In the genomic region with DNA sequence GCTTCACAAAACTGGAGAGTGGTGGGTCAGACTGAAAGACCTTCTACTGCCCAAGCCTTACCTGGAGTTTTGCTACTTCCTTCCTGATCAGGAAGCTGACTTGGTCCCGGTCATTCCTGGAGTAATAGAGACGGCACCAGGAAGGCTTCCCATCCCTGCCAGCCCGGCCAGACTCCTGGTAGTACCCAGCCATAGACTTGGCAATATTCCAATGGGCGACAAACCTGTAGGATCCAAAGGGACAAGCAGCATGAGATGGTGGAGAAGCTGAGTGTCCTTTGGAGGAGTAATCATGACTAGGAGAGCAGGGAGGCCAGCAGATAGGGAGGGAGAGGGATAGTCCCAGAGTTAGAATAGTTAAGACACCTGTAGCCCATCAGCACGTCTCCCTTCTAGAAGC, we compare ENCODE assay signal across 30 cellular contexts. TPM values are rescaled to one million over a fixed set of nuclear protein-coding genes. Genes with fewer than 3 reads are reported as not detected.
"Had no signal": no experiment of that assay in that cellular context is flagged by ENCODE, and none has a peak within 500 bp of the region (broad histone marks: within the 10 kb centered on the region; RNA-seq: fewer than 3 reads in every experiment).

No MANE protein-coding gene starts in this region.

- H3K27ac ChIP-seq: adrenal gland, body of pancreas, breast epithelium, KMS-11, SJSA1, VCaP had no signal

- H3K4me1 ChIP-seq: adrenal gland, body of pancreas, breast epithelium, SJSA1 had no signal

- H3K36me3 ChIP-seq: breast epithelium had no signal

- H3K4me3 ChIP-seq: adrenal gland, body of pancreas, breast epithelium, SJSA1 had no signal

- FAIRE-seq: astrocyte had no signal

- H3K4me2 ChIP-seq: KMS-11, SK-N-SH had no signal

- DNase-seq: activated CD4-positive, alpha-beta T cell treated with anti-CD3 and anti-CD28 coated beads for 1 hour; activated CD4-positive, alpha-beta T cell treated with anti-CD3 and anti-CD28 coated beads, Interleukin-2, amount 10 ng/mL, durations not matched to agents 24 days and 14 days; activated CD4-positive, alpha-beta T cell treated with anti-CD3 and anti-CD28 coated beads, Interleukin-2, amount 50 U/mL, for 48 hours; activated CD4-positive, CD25-positive, alpha-beta regulatory T cell; activated CD8-positive, alpha-beta T cell treated with anti-CD3 and anti-CD28 coated beads, Interleukin-2, amount 10 ng/mL, durations not matched to agents 7 days and 5 days; activated gamma-delta T cell treated with Interleukin-2 at 50 U/mL for 16 hours; activated naive CD4-positive, alpha-beta T cell treated with anti-CD3 and anti-CD28 coated beads for 36 hours; activated T-cell treated with anti-CD3 and anti-CD28 coated beads, Interleukin-2, amount 50 U/mL, for 24 hours; adrenal gland; body of pancreas; MM.1S; MV-4-11; NCI-H1092; NCI-H1436 treated with DMSO at 0.1 percent for 48 hours; NCI-H1694 treated with DMSO at 0.1 percent for 48 hours; NCI-H2029; NCI-H345; NCI-H524 treated with DMSO at 0.1 percent for 48 hours; SHP77 treated with DMSO at 0.1 percent for 48 hours; SK-N-SH; T-helper 9 cell had no signal

- H3K9ac ChIP-seq: KMS-11, SK-N-SH had no signal

- H3K9me3 ChIP-seq: adrenal gland, body of pancreas, breast epithelium, SJSA1, SK-N-SH had no signal

- ATAC-seq: activated CD8-positive, alpha-beta T cell treated with anti-CD3 and anti-CD28 coated beads, Interleukin-2, amount 10 ng/mL, durations not matched to agents 7 days and 5 days; activated naive CD4-positive, alpha-beta T cell treated with anti-CD3 and anti-CD28 coated beads, Interleukin-2, amount 50 U/mL, for 72 hours; body of pancreas; Panc1 had no signal

- H3K27me3 ChIP-seq: adrenal gland, body of pancreas, breast epithelium, SJSA1 had no signal

RNA-seq across cellular contexts. Expression of a gene that starts 25.0 kb away (rescaled TPM):
- total RNA-seq: activated naive CD4-positive, alpha-beta T cell treated with anti-CD3 and anti-CD28 coated beads for 36 hours; activated T-helper 1 cell treated with anti-CD3 and anti-CD28 coated beads, Interleukin-12 subunit alpha, Interleukin-12 subunit beta, Interleukin-2, Interleukin-4 antibody, amounts not matched to agents 30 ng/mL and 10 ng/mL and 1 ng/mL, durations not matched to agents 14 hours and 24 hours and 36 hours; RPMI7951 had no signal
